In the genomic region with DNA sequence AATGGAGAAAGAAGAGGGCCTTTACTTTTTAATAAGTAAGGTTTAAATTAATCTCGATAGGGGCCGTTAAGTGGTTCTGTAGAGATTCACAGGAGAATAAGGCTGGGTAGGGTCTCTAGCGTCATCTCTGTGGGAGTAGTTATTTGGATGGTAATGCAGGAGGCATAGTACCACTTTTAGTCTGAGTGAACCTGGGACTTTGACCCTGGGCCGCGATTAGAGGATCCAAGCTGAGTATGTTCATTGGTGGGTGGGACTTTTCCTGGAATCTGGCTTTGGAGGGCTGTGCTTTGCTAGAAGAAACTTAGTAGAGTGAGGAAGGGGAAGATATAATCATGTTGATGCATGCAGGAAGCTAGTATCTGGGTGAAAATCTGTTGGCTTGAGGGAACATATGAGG, we compare ENCODE assay signal across 13 cellular contexts. TPM values are rescaled to one million over a fixed set of nuclear protein-coding genes. Genes with fewer than 3 reads are reported as not detected.
DNase-seq lines count a peak whose midpoint lies in the region; ATAC-seq and TF ChIP-seq lines count a peak whose summit lies in the region.
"Had no signal": no experiment of that assay in that cellular context is flagged by ENCODE, and none has a peak within 500 bp of the region (broad histone marks: within the 10 kb centered on the region; RNA-seq: fewer than 3 reads in every experiment).

No MANE protein-coding gene starts in this region.

- POLR2A ChIA-PET in T-cell (lab: Charles Lee): no interaction called here

- ATAC-seq in Right ventricle myocardium inferior (no peak), aorta (ENCODE audit: low FRiP score) (no peak), T-cell (replicated peaks in 1 of 4) (no peak)

- peaks cover 100% of the 10 kb centered on the region for H3K4me1 ChIP-seq in left ventricle myocardium inferior
- H3K4me1 ChIP-seq in mucosa of rectum (ENCODE audit: control insufficient read depth in 2 of 2, insufficient read depth in 2 of 2, low read length in 2 of 2): peaks cover 49 to 51% of the 10 kb centered on the region in 2 donors
- peaks cover 3 to 19% of the 10 kb centered on the region in 2 donors for H3K4me1 ChIP-seq in aorta (ENCODE audit: control insufficient read depth in 1 of 2, insufficient read depth in 2 of 2, low read length in 2 of 2)

- H3K9me3 Mint-ChIP-seq in chondrocyte (ENCODE audit: low read depth): no peaks in the 10 kb centered on the region
- no peaks in the 10 kb centered on the region for H3K9me3 Mint-ChIP-seq in T-cell

- H3K36me3 Mint-ChIP-seq in chondrocyte (ENCODE audit: low read depth): no peaks in the 10 kb centered on the region
- H3K36me3 Mint-ChIP-seq in T-cell: peaks cover 7% of the 10 kb centered on the region

- no peak overlapping the region for H3K4me3 Mint-ChIP-seq in chondrocyte (ENCODE audit: unreplicated experiment)
- H3K4me3 Mint-ChIP-seq in T-cell: no peak overlapping the region

- H3K9me3 ChIP-seq in left ventricle myocardium inferior (replicated peaks) (no peaks in the 10 kb centered on the region), mucosa of rectum (ENCODE audit: control insufficient read depth in 2 of 2, low read length in 2 of 2) (no peaks in the 10 kb centered on the region), aorta (ENCODE audit: control insufficient read depth, low read length) (no peaks in the 10 kb centered on the region)

- H3K27ac Mint-ChIP-seq in chondrocyte (ENCODE audit: unreplicated experiment) (peak overlapping the region; percentile 67), T-cell (no peak overlapping the region)

- no peak for TF ChIP-seq CTCF in left ventricle myocardium inferior (IDR thresholded peaks at IDR 0.05; ENCODE audit: borderline replicate concordance)
- TF ChIP-seq CTCF in chondrocyte (IDR thresholded peaks at IDR 0.05): no peak

- H3K27me3 ChIP-seq in left ventricle myocardium inferior (ENCODE audit: low read depth) (no peaks in the 10 kb centered on the region), mucosa of rectum (ENCODE audit: control insufficient read depth in 2 of 2, insufficient read depth in 2 of 2, low read length in 2 of 2) (no peaks in the 10 kb centered on the region), aorta (ENCODE audit: control insufficient read depth in 1 of 2, insufficient read depth in 2 of 2, low read length in 1 of 2) (no peaks in the 10 kb centered on the region)

- DNase-seq in left ventricle myocardium inferior: no peak
- DNase-seq in Right ventricle myocardium inferior (ENCODE audit: missing footprints): no peak
- no peak for DNase-seq in chondrocyte (ENCODE audit: low spot score)
- no peak for DNase-seq in aorta
- no peak for DNase-seq in SKM-1 treated with dmso at 0.1 percent for 144 hours (lab: John Stamatoyannopoulos, UW; ENCODE audit: unreplicated experiment)
- no peak for DNase-seq in T-cell
- no peak for DNase-seq in SHP77 treated with DMSO at 0.1 percent for 48 hours (lab: John Stamatoyannopoulos, UW)
- DNase-seq: activated CD8-positive, alpha-beta memory T cell treated with anti-CD3 and anti-CD28 coated beads, Interleukin-2, amount 50 U/mL, for 4 hours; dermis blood vessel endothelial cell; NCI-H1436 treated with DMSO at 0.1 percent for 48 hours; NCI-H510A; T1000 had no signal

- no peaks in the 10 kb centered on the region for H3K27me3 Mint-ChIP-seq in chondrocyte (ENCODE audit: low read depth)
- no peaks in the 10 kb centered on the region for H3K27me3 Mint-ChIP-seq in T-cell

- peaks cover 66% of the 10 kb centered on the region for H3K4me1 Mint-ChIP-seq in chondrocyte (ENCODE audit: low read depth)
- H3K4me1 Mint-ChIP-seq in T-cell: peaks cover 70 to 75% (median 71%) of the 10 kb centered on the region in 3 donors

- 32 to 37% methylated on average over 5 of the region's 5 CpGs for WGBS in aorta, 2 donors

- H3K36me3 ChIP-seq in left ventricle myocardium inferior (no peaks in the 10 kb centered on the region), mucosa of rectum (ENCODE audit: control insufficient read depth in 2 of 2, insufficient read depth in 2 of 2, low read length in 2 of 2) (no peaks in the 10 kb centered on the region), aorta (ENCODE audit: control insufficient read depth in 1 of 2, insufficient read depth in 2 of 2, low read length in 1 of 2) (no peaks in the 10 kb centered on the region)

- H3K4me3 ChIP-seq in left ventricle myocardium inferior (no peak overlapping the region), mucosa of rectum (ENCODE audit: low read length in 2 of 2) (no peak overlapping the region), aorta (ENCODE audit: low read length in 2 of 2) (peak overlapping the region in 1 of 2 donors; percentile 27)

- H3K27ac ChIP-seq in left ventricle myocardium inferior (replicated peaks) (peak overlapping the region; percentile 98), mucosa of rectum (ENCODE audit: low read depth in 2 of 2, low read length in 2 of 2) (peak overlapping the region; percentile 34 to 50), aorta (ENCODE audit: low read depth in 1 of 2, low read length in 2 of 2) (peak overlapping the region; percentile 85 to 87)

- H3K9ac ChIP-seq in mucosa of rectum (ENCODE audit: low read depth in 1 of 2, low read length in 2 of 2): no peak overlapping the region

- intact Hi-C loops in left ventricle myocardium inferior (cut with micrococcal nuclease): loop anchor here (10.0 kb wide), 2 partner anchors 413 to 797 kb away; partner anchors contain the start of gene BCL6
- intact Hi-C loops in Right ventricle myocardium inferior (cut with DNase I): loop anchor here (5.0 to 10.0 kb wide), 5 partner anchors 39 to 184 kb away; no protein-coding TSS in a partner anchor
- intact Hi-C loops in aorta (cut with DNase I): loop anchor here (5.0 to 10.0 kb wide), 2 partner anchors 104 to 797 kb away; no protein-coding TSS in a partner anchor

- CTCF ChIA-PET in T-cell (lab: Charles Lee): interaction anchor here in 1 of 2 donors (1.1 kb wide), 1 partner anchor 108 kb away, joined by 3 read pairs; no protein-coding TSS in a partner anchor

RNA-seq across cellular contexts. Expression of gene LPP, which starts 4.0 kb away (rescaled TPM):
- total RNA-seq in left ventricle myocardium inferior (97.4 TPM), Right ventricle myocardium inferior (114 TPM), chondrocyte (174 to 295 TPM (median 288 TPM) in 3 replicates), aorta (1,000 to 10,000 TPM in 1 of 2 donors, 100 to 1,000 TPM in 1; 995 to 2,536 TPM), T-cell (10 to 100 TPM; 23.8 to 82.6 (median 39.3) TPM)
- polyA plus RNA-seq in aorta: 10 to 100 TPM; 37.7 to 58.8 TPM

Comparison
In these comparisons a context has a peak if more than half of its experiments do, and no peak if none do; other contexts are left out.
1. H3K27ac ChIP-seq: peak in every context shown above with its lines; median percentile 98 in left ventricle myocardium inferior; 86 in aorta; 42 in mucosa of rectum.